ENCODE assay signal across 1 cellular context in genomic region chr17:58329035-58329807, GRCh38.
A peak's percentile ranks its signal among the peaks of the same experiment; 100 is the strongest.
TF ChIP-seq lines count a peak whose summit lies in the region.

No MANE protein-coding gene starts in this region.

TF ChIP-seq in K562, 482 proteins besides CTCF, POLR2A, EP300 and RAD21 (continues in another document):
- no peak; the same call in 1 of the 2 replicates for TF ChIP-seq SP1 (CRISPR knock-in tag; IDR thresholded peaks at IDR 0.05)
- TF ChIP-seq, protein P1, sequence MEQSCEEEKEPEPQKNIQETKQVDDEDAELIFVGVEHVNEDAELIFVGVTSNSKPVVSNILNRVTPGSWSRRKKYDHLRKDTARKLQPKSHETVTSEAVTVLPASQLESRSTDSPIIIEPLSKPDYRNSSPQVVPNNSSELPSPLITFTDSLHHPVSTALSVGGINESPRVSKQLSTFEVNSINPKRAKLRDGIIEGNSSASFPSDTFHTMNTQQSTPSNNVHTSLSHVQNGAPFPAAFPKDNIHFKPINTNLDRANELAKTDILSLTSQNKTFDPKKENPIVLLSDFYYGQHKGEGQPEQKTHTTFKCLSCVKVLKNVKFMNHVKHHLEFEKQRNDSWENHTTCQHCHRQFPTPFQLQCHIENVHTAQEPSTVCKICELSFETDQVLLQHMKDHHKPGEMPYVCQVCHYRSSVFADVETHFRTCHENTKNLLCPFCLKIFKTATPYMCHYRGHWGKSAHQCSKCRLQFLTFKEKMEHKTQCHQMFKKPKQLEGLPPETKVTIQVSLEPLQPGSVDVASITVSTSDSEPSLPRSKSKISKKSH (CRISPR knock-in tag; IDR thresholded peaks at IDR 0.05) = 0 out of 2 replicates have a peak, but pooled peaks have one; percentile 83
- no peak for TF ChIP-seq ZNF239 (CRISPR knock-in tag; IDR thresholded peaks at IDR 0.05)
- no peak for TF ChIP-seq KHSRP (IDR thresholded peaks at IDR 0.05)
- TF ChIP-seq SMARCB1 (IDR thresholded peaks at IDR 0.05; ENCODE audit: insufficient read length, low read depth) = no peak
- no peak for TF ChIP-seq PRMT5 (CRISPR knock-in tag; IDR thresholded peaks at IDR 0.05)
- TF ChIP-seq, protein P2, sequence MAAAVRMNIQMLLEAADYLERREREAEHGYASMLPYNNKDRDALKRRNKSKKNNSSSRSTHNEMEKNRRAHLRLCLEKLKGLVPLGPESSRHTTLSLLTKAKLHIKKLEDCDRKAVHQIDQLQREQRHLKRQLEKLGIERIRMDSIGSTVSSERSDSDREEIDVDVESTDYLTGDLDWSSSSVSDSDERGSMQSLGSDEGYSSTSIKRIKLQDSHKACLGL (CRISPR knock-in tag; IDR thresholded peaks at IDR 0.05; ENCODE audit: borderline replicate concordance, poor library complexity, severe bottlenecking) = no peak
- TF ChIP-seq TRIM24 (IDR thresholded peaks at IDR 0.05) = peak in 1 of 2 experiments; percentile 72; a peak in 3 of 4 replicates
- peak; percentile 82 for TF ChIP-seq ZNF830 (CRISPR knock-in tag; IDR thresholded peaks at IDR 0.05)
- TF ChIP-seq, protein P3, sequence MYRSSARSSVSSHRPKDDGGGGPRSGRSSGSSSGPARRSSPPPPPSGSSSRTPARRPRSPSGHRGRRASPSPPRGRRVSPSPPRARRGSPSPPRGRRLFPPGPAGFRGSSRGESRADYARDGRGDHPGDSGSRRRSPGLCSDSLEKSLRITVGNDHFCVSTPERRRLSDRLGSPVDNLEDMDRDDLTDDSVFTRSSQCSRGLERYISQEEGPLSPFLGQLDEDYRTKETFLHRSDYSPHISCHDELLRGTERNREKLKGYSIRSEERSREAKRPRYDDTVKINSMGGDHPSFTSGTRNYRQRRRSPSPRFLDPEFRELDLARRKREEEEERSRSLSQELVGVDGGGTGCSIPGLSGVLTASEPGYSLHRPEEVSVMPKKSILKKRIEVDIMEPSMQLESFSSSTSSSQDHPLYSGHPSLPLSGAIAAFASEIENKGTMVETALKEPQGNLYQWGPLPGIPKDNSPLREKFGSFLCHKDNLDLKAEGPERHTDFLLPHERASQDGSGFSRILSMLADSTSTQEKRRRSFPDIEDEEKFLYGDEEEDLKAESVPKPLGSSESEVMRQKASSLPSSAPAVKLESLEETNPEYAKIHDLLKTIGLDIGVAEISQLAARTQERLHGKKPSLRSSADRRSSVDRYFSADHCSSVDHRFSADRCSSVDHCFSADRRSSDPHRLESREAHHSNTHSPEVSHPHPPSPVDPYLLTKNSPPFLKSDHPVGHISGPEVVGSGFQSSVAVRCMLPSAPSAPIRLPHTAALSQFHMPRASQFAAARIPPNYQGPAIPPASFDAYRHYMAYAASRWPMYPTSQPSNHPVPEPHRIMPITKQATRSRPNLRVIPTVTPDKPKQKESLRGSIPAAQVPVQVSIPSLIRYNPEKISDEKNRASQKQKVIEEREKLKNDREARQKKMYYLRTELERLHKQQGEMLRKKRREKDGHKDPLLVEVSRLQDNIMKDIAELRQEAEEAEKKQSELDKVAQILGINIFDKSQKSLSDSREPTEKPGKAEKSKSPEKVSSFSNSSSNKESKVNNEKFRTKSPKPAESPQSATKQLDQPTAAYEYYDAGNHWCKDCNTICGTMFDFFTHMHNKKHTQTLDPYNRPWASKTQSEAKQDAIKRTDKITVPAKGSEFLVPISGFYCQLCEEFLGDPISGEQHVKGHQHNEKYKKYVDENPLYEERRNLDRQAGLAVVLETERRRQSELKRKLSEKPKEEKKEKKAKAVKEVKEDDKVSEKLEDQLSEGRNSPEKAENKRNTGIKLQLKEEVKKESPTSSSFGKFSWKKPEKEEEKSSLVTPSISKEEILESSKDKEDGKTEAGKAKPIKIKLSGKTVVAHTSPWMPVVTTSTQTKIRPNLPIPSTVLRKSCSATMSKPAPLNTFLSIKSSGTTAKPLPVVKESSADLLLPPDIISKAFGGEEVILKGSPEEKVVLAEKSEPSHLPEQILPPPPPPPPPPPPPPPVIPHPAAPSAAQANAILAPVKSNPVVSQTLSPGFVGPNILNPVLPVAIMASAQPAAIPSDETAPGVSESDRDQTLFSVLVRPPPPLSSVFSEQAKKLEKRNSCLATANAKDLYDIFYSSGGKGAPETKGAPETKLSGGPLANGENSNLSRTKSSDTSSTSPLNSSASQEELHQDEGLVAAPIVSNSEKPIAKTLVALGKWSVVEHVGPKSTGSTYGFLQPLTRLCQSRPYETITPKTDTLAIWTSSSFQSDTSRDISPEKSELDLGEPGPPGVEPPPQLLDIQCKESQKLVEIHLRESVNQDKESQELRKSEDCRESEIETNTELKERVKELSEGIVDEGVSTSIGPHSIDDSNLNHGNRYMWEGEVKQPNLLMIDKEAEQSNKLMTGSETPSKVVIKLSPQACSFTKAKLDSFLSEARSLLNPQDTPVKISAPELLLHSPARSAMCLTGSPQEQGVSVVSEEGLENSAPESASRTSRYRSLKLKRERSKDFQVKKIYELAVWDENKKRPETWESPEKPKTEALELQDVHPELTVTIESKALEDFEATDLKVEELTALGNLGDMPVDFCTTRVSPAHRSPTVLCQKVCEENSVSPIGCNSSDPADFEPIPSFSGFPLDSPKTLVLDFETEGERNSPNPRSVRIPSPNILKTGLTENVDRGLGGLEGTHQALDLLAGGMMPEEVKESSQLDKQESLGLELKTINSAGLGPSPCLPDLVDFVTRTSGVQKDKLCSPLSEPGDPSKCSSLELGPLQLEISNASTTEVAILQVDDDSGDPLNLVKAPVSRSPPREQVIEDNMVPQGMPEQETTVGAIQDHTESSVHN (IDR thresholded peaks at IDR 0.05; ENCODE audit: borderline replicate concordance in 1 of 2, low read depth in 1 of 2) = no peak; a peak in 2 of 4 replicates
- TF ChIP-seq WHSC1 (IDR thresholded peaks at IDR 0.05; ENCODE audit: low read length) = no peak
- TF ChIP-seq BACH1 (tag; IDR thresholded peaks at IDR 0.05) = 0 out of 2 replicates have a peak, but pooled peaks have one; percentile 59
- TF ChIP-seq CBFA2T3 (IDR thresholded peaks at IDR 0.05) = peak; percentile 71
- TF ChIP-seq POLR2H (tag; IDR thresholded peaks at IDR 0.05; ENCODE audit: low read depth) = no peak
- TF ChIP-seq, protein P4, sequence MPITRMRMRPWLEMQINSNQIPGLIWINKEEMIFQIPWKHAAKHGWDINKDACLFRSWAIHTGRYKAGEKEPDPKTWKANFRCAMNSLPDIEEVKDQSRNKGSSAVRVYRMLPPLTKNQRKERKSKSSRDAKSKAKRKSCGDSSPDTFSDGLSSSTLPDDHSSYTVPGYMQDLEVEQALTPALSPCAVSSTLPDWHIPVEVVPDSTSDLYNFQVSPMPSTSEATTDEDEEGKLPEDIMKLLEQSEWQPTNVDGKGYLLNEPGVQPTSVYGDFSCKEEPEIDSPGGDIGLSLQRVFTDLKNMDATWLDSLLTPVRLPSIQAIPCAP (CRISPR knock-in tag; IDR thresholded peaks at IDR 0.05; ENCODE audit: borderline replicate concordance) = 0 out of 2 replicates have a peak, but pooled peaks have one; percentile 48
- TF ChIP-seq, protein P5, sequence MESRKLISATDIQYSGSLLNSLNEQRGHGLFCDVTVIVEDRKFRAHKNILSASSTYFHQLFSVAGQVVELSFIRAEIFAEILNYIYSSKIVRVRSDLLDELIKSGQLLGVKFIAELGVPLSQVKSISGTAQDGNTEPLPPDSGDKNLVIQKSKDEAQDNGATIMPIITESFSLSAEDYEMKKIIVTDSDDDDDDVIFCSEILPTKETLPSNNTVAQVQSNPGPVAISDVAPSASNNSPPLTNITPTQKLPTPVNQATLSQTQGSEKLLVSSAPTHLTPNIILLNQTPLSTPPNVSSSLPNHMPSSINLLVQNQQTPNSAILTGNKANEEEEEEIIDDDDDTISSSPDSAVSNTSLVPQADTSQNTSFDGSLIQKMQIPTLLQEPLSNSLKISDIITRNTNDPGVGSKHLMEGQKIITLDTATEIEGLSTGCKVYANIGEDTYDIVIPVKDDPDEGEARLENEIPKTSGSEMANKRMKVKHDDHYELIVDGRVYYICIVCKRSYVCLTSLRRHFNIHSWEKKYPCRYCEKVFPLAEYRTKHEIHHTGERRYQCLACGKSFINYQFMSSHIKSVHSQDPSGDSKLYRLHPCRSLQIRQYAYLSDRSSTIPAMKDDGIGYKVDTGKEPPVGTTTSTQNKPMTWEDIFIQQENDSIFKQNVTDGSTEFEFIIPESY (CRISPR knock-in tag; IDR thresholded peaks at IDR 0.05) = no peak
- peak; percentile 66; the same call in 1 of the 2 replicates for TF ChIP-seq CTBP1 (IDR thresholded peaks at IDR 0.05; ENCODE audit: borderline replicate concordance)
- peak; percentile 28; the same call in 1 of the 2 replicates for TF ChIP-seq CREB1 (IDR thresholded peaks at IDR 0.05)
- peak; percentile 77; the same call in 1 of the 2 replicates for TF ChIP-seq CREB1 (CRISPR knock-in tag; IDR thresholded peaks at IDR 0.05)
- no peak for TF ChIP-seq CHD1 (IDR thresholded peaks at IDR 0.05; ENCODE audit: low read length)
- no peak for TF ChIP-seq XRCC5 (IDR thresholded peaks at IDR 0.05; ENCODE audit: low read depth, low read length)
- TF ChIP-seq GATA2 (CRISPR knock-in tag; IDR thresholded peaks at IDR 0.05) = 0 out of 2 replicates have a peak, but pooled peaks have one; percentile 5
- no peak for TF ChIP-seq DIDO1 (tag; IDR thresholded peaks at IDR 0.05; ENCODE audit: low read depth)
- TF ChIP-seq CTCFL (IDR thresholded peaks at IDR 0.05; ENCODE audit: borderline replicate concordance, insufficient read depth, low read depth, low read length, poor library complexity, severe bottlenecking) = peak; percentile 52
- no peak for TF ChIP-seq FIP1L1 (IDR thresholded peaks at IDR 0.05; ENCODE audit: low read depth, low read length, poor library complexity, severe bottlenecking)
- no peak for TF ChIP-seq NCOA6 (IDR thresholded peaks at IDR 0.05)
- TF ChIP-seq SLC30A9 (CRISPR knock-in tag; IDR thresholded peaks at IDR 0.05) = no peak
- TF ChIP-seq ZNF76 (CRISPR knock-in tag; IDR thresholded peaks at IDR 0.05; ENCODE audit: borderline replicate concordance) = no peak
- no peak for TF ChIP-seq FOXA1 (IDR thresholded peaks at IDR 0.05; ENCODE audit: borderline replicate concordance)
- TF ChIP-seq HDGF (IDR thresholded peaks at IDR 0.05) = no peak
- TF ChIP-seq DDX20 (tag; IDR thresholded peaks at IDR 0.05; ENCODE audit: low read depth) = no peak
- peak; percentile 58; the same call in 1 of the 2 replicates for TF ChIP-seq ZNF764 (CRISPR knock-in tag; IDR thresholded peaks at IDR 0.05; ENCODE audit: low read depth)
- no peak for TF ChIP-seq ZFP36 (IDR thresholded peaks at IDR 0.05; ENCODE audit: low read depth, low read length, partially characterized antibody)
- TF ChIP-seq ZBTB8A (IDR thresholded peaks at IDR 0.05; ENCODE audit: partially characterized antibody) = no peak
- TF ChIP-seq GATAD2A (IDR thresholded peaks at IDR 0.05) = no peak
- peak; percentile 96; the same call in 1 of the 2 replicates for TF ChIP-seq PHB (CRISPR knock-in tag; IDR thresholded peaks at IDR 0.05)
- TF ChIP-seq, protein P6, sequence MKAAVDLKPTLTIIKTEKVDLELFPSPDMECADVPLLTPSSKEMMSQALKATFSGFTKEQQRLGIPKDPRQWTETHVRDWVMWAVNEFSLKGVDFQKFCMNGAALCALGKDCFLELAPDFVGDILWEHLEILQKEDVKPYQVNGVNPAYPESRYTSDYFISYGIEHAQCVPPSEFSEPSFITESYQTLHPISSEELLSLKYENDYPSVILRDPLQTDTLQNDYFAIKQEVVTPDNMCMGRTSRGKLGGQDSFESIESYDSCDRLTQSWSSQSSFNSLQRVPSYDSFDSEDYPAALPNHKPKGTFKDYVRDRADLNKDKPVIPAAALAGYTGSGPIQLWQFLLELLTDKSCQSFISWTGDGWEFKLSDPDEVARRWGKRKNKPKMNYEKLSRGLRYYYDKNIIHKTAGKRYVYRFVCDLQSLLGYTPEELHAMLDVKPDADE (conservative IDR thresholded peaks at IDR 0.05; ENCODE audit: control insufficient read depth, low read depth, low read length) = peak; percentile 73; the same call in 1 of the 2 replicates
- no peak for TF ChIP-seq PTBP1 (IDR thresholded peaks at IDR 0.05; ENCODE audit: low read depth, low read length)
- TF ChIP-seq, protein P7, sequence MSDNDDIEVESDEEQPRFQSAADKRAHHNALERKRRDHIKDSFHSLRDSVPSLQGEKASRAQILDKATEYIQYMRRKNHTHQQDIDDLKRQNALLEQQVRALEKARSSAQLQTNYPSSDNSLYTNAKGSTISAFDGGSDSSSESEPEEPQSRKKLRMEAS (CRISPR knock-in tag; IDR thresholded peaks at IDR 0.05) = peak; percentile 41; the same call in 1 of the 2 replicates
- TF ChIP-seq MTA3 (IDR thresholded peaks at IDR 0.05; ENCODE audit: borderline replicate concordance) = peak; percentile 39; the same call in 1 of the 2 replicates
- no peak for TF ChIP-seq ZNF512 (tag; IDR thresholded peaks at IDR 0.05)
- TF ChIP-seq TFAM (CRISPR knock-in tag; conservative IDR thresholded peaks at IDR 0.05) = no peak
- no peak for TF ChIP-seq ZFP30 (CRISPR knock-in tag; IDR thresholded peaks at IDR 0.05; ENCODE audit: borderline replicate concordance)
- TF ChIP-seq MAFF (IDR thresholded peaks at IDR 0.05; ENCODE audit: low read length) = no peak
- TF ChIP-seq MECOM (CRISPR knock-in tag; IDR thresholded peaks at IDR 0.05) = no peak; the same call in 1 of the 2 replicates
- TF ChIP-seq CBX3 (IDR thresholded peaks at IDR 0.05; ENCODE audit: borderline replicate concordance in 1 of 2, low read length in 2 of 2) = peak in 1 of 2 experiments; percentile 22; a peak in 2 of 3 replicates
- peak; percentile 91; the same call in 1 of the 2 replicates for TF ChIP-seq MYNN (IDR thresholded peaks at IDR 0.05)
- no peak for TF ChIP-seq MYNN (CRISPR knock-in tag; IDR thresholded peaks at IDR 0.05)
- TF ChIP-seq RBM25 (IDR thresholded peaks at IDR 0.05; ENCODE audit: low read depth, low read length, severe bottlenecking) = no peak
